Comparison of ENCODE assay signal across 1 cellular context in the genomic region with DNA sequence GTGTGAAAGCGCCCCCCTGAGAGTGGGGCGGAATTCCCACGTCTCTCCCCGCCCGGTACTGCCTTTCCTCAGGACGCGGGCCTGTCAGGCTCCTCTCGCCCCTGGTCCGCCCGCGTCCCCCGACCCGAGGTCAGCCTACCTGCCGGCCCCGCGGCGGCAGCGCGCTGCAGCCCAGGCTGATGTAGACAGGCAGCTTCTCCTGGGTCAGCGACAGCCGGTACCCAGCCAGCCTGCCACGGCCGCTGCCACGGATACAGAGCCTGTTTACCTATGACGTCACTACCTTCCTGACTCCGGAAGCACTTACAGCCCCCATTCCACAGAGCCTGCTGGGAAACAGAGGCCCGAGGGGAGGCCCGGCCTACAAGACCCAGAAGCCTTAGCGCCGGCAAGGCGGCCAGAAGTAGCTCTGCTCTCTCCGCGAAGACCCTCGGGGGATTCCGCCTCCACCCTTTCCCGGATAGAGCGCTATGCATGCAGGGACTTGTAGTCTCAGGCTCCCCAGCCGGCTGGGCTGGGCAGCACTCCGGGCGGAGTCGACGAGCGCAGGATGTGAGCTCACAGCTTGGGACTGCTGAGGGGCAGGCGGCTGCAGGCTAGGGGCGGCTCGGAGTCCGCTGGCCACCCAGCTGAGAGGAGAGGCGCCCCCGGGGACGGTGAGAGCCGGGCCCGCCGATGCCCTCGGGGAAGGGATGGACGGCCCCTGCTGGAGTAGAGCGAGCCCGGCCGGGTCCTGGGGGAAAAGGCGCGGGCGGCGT.
TF ChIP-seq lines count a peak whose summit lies in the region.

Gene IFT20, minus strand, starts transcription at position 272 of the 758 bp plus-strand sequence. CDS start 3,487 bp downstream, outside the sequence.
Gene TNFAIP1, plus strand, starts transcription at position 561 of the 758 bp plus-strand sequence. CDS start 3,761 bp downstream, outside the sequence.

TF ChIP-seq in K562, 482 proteins besides CTCF, POLR2A, EP300 and RAD21 (continued from another document and continues in another):
- TF ChIP-seq, protein P1, sequence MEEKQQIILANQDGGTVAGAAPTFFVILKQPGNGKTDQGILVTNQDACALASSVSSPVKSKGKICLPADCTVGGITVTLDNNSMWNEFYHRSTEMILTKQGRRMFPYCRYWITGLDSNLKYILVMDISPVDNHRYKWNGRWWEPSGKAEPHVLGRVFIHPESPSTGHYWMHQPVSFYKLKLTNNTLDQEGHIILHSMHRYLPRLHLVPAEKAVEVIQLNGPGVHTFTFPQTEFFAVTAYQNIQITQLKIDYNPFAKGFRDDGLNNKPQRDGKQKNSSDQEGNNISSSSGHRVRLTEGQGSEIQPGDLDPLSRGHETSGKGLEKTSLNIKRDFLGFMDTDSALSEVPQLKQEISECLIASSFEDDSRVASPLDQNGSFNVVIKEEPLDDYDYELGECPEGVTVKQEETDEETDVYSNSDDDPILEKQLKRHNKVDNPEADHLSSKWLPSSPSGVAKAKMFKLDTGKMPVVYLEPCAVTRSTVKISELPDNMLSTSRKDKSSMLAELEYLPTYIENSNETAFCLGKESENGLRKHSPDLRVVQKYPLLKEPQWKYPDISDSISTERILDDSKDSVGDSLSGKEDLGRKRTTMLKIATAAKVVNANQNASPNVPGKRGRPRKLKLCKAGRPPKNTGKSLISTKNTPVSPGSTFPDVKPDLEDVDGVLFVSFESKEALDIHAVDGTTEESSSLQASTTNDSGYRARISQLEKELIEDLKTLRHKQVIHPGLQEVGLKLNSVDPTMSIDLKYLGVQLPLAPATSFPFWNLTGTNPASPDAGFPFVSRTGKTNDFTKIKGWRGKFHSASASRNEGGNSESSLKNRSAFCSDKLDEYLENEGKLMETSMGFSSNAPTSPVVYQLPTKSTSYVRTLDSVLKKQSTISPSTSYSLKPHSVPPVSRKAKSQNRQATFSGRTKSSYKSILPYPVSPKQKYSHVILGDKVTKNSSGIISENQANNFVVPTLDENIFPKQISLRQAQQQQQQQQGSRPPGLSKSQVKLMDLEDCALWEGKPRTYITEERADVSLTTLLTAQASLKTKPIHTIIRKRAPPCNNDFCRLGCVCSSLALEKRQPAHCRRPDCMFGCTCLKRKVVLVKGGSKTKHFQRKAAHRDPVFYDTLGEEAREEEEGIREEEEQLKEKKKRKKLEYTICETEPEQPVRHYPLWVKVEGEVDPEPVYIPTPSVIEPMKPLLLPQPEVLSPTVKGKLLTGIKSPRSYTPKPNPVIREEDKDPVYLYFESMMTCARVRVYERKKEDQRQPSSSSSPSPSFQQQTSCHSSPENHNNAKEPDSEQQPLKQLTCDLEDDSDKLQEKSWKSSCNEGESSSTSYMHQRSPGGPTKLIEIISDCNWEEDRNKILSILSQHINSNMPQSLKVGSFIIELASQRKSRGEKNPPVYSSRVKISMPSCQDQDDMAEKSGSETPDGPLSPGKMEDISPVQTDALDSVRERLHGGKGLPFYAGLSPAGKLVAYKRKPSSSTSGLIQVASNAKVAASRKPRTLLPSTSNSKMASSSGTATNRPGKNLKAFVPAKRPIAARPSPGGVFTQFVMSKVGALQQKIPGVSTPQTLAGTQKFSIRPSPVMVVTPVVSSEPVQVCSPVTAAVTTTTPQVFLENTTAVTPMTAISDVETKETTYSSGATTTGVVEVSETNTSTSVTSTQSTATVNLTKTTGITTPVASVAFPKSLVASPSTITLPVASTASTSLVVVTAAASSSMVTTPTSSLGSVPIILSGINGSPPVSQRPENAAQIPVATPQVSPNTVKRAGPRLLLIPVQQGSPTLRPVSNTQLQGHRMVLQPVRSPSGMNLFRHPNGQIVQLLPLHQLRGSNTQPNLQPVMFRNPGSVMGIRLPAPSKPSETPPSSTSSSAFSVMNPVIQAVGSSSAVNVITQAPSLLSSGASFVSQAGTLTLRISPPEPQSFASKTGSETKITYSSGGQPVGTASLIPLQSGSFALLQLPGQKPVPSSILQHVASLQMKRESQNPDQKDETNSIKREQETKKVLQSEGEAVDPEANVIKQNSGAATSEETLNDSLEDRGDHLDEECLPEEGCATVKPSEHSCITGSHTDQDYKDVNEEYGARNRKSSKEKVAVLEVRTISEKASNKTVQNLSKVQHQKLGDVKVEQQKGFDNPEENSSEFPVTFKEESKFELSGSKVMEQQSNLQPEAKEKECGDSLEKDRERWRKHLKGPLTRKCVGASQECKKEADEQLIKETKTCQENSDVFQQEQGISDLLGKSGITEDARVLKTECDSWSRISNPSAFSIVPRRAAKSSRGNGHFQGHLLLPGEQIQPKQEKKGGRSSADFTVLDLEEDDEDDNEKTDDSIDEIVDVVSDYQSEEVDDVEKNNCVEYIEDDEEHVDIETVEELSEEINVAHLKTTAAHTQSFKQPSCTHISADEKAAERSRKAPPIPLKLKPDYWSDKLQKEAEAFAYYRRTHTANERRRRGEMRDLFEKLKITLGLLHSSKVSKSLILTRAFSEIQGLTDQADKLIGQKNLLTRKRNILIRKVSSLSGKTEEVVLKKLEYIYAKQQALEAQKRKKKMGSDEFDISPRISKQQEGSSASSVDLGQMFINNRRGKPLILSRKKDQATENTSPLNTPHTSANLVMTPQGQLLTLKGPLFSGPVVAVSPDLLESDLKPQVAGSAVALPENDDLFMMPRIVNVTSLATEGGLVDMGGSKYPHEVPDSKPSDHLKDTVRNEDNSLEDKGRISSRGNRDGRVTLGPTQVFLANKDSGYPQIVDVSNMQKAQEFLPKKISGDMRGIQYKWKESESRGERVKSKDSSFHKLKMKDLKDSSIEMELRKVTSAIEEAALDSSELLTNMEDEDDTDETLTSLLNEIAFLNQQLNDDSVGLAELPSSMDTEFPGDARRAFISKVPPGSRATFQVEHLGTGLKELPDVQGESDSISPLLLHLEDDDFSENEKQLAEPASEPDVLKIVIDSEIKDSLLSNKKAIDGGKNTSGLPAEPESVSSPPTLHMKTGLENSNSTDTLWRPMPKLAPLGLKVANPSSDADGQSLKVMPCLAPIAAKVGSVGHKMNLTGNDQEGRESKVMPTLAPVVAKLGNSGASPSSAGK (IDR thresholded peaks at IDR 0.05): no peak
- TF ChIP-seq PCBP2 (IDR thresholded peaks at IDR 0.05; ENCODE audit: low read depth, low read length, poor library complexity, severe bottlenecking) (no peak), RAD51 (IDR thresholded peaks at IDR 0.05; ENCODE audit: borderline replicate concordance, low read depth) (no peak), MTA3 (IDR thresholded peaks at IDR 0.05; ENCODE audit: borderline replicate concordance) (0 out of 2 replicates have a peak, but pooled peaks have one; percentile 50), ZNF133 (CRISPR knock-in tag; IDR thresholded peaks at IDR 0.05) (no peak), SNRNP70 (optimal IDR thresholded peaks at IDR 0.05; ENCODE audit: low read depth, low read length) (no peak), SMARCC2 (IDR thresholded peaks at IDR 0.05; ENCODE audit: low read depth) (no peak), ZNF589 (CRISPR knock-in tag; IDR thresholded peaks at IDR 0.05; ENCODE audit: low read depth) (peak; percentile 80), KHSRP (IDR thresholded peaks at IDR 0.05) (peak; percentile 93), ZNF140 (CRISPR knock-in tag; IDR thresholded peaks at IDR 0.05) (no peak), MTA2 (IDR thresholded peaks at IDR 0.05; ENCODE audit: low read depth) (peak; percentile 79), NCOA6 (IDR thresholded peaks at IDR 0.05) (no peak), CBFB (CRISPR knock-in tag; IDR thresholded peaks at IDR 0.05) (no peak), ZNF586 (CRISPR knock-in tag; conservative IDR thresholded peaks at IDR 0.05) (no peak), POLR2G (IDR thresholded peaks at IDR 0.05; ENCODE audit: low read depth, low read length) (peak; percentile 91), TAF9B (IDR thresholded peaks at IDR 0.05; ENCODE audit: partially characterized antibody) (no peak), PTRF (tag; IDR thresholded peaks at IDR 0.05) (no peak), CTBP1 (IDR thresholded peaks at IDR 0.05; ENCODE audit: borderline replicate concordance) (no peak; the same call in 1 of the 2 replicates), FOSL1 (tag; conservative IDR thresholded peaks at IDR 0.05) (peak; percentile 80), FIP1L1 (IDR thresholded peaks at IDR 0.05; ENCODE audit: low read depth, low read length, poor library complexity, severe bottlenecking) (no peak), RNF2 (IDR thresholded peaks at IDR 0.05) (no peak), ZZZ3 (IDR thresholded peaks at IDR 0.05) (no peak), EHMT2 (IDR thresholded peaks at IDR 0.05) (no peak), ZFP36 (IDR thresholded peaks at IDR 0.05; ENCODE audit: low read depth, low read length, partially characterized antibody) (no peak), GTF2F1 (IDR thresholded peaks at IDR 0.05; ENCODE audit: low read depth, low read length) (no peak)
- TF ChIP-seq, protein P2, sequence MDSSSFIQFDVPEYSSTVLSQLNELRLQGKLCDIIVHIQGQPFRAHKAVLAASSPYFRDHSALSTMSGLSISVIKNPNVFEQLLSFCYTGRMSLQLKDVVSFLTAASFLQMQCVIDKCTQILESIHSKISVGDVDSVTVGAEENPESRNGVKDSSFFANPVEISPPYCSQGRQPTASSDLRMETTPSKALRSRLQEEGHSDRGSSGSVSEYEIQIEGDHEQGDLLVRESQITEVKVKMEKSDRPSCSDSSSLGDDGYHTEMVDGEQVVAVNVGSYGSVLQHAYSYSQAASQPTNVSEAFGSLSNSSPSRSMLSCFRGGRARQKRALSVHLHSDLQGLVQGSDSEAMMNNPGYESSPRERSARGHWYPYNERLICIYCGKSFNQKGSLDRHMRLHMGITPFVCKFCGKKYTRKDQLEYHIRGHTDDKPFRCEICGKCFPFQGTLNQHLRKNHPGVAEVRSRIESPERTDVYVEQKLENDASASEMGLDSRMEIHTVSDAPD (CRISPR knock-in tag; IDR thresholded peaks at IDR 0.05): no peak
- TF ChIP-seq, protein P3, sequence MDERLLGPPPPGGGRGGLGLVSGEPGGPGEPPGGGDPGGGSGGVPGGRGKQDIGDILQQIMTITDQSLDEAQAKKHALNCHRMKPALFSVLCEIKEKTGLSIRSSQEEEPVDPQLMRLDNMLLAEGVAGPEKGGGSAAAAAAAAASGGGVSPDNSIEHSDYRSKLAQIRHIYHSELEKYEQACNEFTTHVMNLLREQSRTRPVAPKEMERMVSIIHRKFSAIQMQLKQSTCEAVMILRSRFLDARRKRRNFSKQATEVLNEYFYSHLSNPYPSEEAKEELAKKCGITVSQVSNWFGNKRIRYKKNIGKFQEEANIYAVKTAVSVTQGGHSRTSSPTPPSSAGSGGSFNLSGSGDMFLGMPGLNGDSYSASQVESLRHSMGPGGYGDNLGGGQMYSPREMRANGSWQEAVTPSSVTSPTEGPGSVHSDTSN (CRISPR knock-in tag; IDR thresholded peaks at IDR 0.05; ENCODE audit: low read depth): no peak
- TF ChIP-seq, protein P3 (tag; conservative IDR thresholded peaks at IDR 0.05; ENCODE audit: low read depth): no peak
- TF ChIP-seq, protein P4, sequence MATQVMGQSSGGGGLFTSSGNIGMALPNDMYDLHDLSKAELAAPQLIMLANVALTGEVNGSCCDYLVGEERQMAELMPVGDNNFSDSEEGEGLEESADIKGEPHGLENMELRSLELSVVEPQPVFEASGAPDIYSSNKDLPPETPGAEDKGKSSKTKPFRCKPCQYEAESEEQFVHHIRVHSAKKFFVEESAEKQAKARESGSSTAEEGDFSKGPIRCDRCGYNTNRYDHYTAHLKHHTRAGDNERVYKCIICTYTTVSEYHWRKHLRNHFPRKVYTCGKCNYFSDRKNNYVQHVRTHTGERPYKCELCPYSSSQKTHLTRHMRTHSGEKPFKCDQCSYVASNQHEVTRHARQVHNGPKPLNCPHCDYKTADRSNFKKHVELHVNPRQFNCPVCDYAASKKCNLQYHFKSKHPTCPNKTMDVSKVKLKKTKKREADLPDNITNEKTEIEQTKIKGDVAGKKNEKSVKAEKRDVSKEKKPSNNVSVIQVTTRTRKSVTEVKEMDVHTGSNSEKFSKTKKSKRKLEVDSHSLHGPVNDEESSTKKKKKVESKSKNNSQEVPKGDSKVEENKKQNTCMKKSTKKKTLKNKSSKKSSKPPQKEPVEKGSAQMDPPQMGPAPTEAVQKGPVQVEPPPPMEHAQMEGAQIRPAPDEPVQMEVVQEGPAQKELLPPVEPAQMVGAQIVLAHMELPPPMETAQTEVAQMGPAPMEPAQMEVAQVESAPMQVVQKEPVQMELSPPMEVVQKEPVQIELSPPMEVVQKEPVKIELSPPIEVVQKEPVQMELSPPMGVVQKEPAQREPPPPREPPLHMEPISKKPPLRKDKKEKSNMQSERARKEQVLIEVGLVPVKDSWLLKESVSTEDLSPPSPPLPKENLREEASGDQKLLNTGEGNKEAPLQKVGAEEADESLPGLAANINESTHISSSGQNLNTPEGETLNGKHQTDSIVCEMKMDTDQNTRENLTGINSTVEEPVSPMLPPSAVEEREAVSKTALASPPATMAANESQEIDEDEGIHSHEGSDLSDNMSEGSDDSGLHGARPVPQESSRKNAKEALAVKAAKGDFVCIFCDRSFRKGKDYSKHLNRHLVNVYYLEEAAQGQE (CRISPR knock-in tag; IDR thresholded peaks at IDR 0.05; ENCODE audit: low read depth): 0 out of 2 replicates have a peak, but pooled peaks have one; percentile 25
- TF ChIP-seq, protein P5, sequence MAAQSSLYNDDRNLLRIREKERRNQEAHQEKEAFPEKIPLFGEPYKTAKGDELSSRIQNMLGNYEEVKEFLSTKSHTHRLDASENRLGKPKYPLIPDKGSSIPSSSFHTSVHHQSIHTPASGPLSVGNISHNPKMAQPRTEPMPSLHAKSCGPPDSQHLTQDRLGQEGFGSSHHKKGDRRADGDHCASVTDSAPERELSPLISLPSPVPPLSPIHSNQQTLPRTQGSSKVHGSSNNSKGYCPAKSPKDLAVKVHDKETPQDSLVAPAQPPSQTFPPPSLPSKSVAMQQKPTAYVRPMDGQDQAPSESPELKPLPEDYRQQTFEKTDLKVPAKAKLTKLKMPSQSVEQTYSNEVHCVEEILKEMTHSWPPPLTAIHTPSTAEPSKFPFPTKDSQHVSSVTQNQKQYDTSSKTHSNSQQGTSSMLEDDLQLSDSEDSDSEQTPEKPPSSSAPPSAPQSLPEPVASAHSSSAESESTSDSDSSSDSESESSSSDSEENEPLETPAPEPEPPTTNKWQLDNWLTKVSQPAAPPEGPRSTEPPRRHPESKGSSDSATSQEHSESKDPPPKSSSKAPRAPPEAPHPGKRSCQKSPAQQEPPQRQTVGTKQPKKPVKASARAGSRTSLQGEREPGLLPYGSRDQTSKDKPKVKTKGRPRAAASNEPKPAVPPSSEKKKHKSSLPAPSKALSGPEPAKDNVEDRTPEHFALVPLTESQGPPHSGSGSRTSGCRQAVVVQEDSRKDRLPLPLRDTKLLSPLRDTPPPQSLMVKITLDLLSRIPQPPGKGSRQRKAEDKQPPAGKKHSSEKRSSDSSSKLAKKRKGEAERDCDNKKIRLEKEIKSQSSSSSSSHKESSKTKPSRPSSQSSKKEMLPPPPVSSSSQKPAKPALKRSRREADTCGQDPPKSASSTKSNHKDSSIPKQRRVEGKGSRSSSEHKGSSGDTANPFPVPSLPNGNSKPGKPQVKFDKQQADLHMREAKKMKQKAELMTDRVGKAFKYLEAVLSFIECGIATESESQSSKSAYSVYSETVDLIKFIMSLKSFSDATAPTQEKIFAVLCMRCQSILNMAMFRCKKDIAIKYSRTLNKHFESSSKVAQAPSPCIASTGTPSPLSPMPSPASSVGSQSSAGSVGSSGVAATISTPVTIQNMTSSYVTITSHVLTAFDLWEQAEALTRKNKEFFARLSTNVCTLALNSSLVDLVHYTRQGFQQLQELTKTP (IDR thresholded peaks at IDR 0.05; ENCODE audit: low read depth in 1 of 2, partially characterized antibody in 2 of 2): peak in 1 of 2 experiments; percentile 97
